ENCODE assay signal across 20 cellular contexts in the genomic region with DNA sequence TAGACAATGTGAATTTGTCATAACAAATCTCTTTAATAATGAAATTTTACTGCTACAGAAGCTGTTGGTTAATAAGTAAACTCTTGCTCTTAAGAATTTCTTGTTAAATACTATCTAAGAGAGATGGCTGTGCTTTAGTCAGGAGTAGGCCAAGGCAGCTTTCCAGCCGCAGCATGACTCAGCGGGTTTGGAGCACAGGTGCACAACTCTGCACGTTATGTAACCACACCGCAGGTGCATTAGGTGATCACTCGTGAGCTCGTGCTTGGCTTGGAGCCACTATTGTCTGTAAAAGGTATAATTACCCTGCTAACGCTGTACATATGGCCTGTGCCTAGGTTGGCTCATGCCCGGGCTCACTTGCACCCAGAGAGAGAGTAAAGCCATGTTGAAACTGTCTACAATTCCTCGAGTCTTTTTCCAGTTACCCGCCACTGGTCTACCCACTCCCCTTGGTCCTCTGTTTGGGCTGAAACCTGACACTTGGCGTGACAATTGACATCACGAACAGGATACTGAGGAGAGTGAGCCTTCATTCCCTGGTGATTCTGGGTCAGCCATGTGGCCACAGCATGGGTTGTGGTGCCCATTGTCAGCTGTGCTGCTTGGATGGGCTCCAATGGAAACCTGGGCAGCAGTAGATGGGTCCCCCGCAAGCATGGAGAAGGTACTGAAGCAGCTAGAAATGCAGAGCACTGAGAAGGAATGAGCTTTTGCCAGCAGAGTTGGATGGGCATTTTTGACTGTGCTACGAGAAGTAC. TPM values are rescaled to one million over a fixed set of nuclear protein-coding genes. Genes with fewer than 3 reads are reported as not detected.
DNase-seq lines count a peak whose midpoint lies in the region; ATAC-seq and TF ChIP-seq lines count a peak whose summit lies in the region.
"Had no signal": no experiment of that assay in that cellular context is flagged by ENCODE, and none has a peak within 500 bp of the region (broad histone marks: within the 10 kb centered on the region; RNA-seq: fewer than 3 reads in every experiment).

No MANE protein-coding gene starts in this region.

- H2BK120ac ChIP-seq in mesenchymal stem cell (ENCODE audit: low read depth, low read length) (no peak overlapping the region), H9 (ENCODE audit: low read depth, low read length, poor library complexity, severe bottlenecking) (no peak overlapping the region)

- no peak overlapping the region for H3K4me2 ChIP-seq in mesenchymal stem cell (ENCODE audit: low read length, poor library complexity, severe bottlenecking)
- no peak overlapping the region for H3K4me2 ChIP-seq in H9 (ENCODE audit: insufficient read depth, insufficient read length, low read length)
- H3K4me2 ChIP-seq: PC-9 had no signal

- H3K27me3 ChIP-seq in colonic mucosa: no peaks in the 10 kb centered on the region
- no peaks in the 10 kb centered on the region for H3K27me3 ChIP-seq in mesenchymal stem cell (ENCODE audit: control insufficient read depth in 1 of 2, insufficient read depth in 1 of 2, low read length in 2 of 2)
- H3K27me3 ChIP-seq in vagina: no peaks in the 10 kb centered on the region
- no peaks in the 10 kb centered on the region for H3K27me3 ChIP-seq in H9 (ENCODE audit: insufficient read depth, low read length)
- H3K27me3 ChIP-seq: ascending aorta, esophagus muscularis mucosa had no signal

- H3K9me3 ChIP-seq in colonic mucosa: no peaks in the 10 kb centered on the region
- H3K9me3 ChIP-seq in mesenchymal stem cell (ENCODE audit: control insufficient read depth, low read length): no peaks in the 10 kb centered on the region
- H3K9me3 ChIP-seq in vagina: no peaks in the 10 kb centered on the region
- no peaks in the 10 kb centered on the region for H3K9me3 ChIP-seq in H9 (ENCODE audit: control insufficient read depth, low read depth, low read length)
- H3K9me3 ChIP-seq: ascending aorta, esophagus muscularis mucosa had no signal

- H3K4me1 Mint-ChIP-seq in H9: no peaks in the 10 kb centered on the region

- H3K4me3 Mint-ChIP-seq in H9: no peak overlapping the region
- H3K4me3 Mint-ChIP-seq: HFFc6 had no signal

- H3K9me3 Mint-ChIP-seq in H9: peaks cover 13 to 14% of the 10 kb centered on the region in 2 experiments
- H3K9me3 Mint-ChIP-seq: HFFc6 had no signal

- no peak overlapping the region for H3K27ac ChIP-seq in colonic mucosa
- H3K27ac ChIP-seq in mesenchymal stem cell (ENCODE audit: low read length, poor library complexity, severe bottlenecking): no peak overlapping the region
- no peak overlapping the region for H3K27ac ChIP-seq in vagina
- no peak overlapping the region for H3K27ac ChIP-seq in H9 (ENCODE audit: insufficient read length, low read depth, low read length)
- H3K27ac ChIP-seq: ascending aorta, esophagus muscularis mucosa, PC-9 had no signal

- H2BK20ac ChIP-seq in H9 (ENCODE audit: low read depth, low read length, poor library complexity, severe bottlenecking): no peak overlapping the region

- H3K14ac ChIP-seq in mesenchymal stem cell (ENCODE audit: low read length in 2 of 2) (no peak overlapping the region), H9 (ENCODE audit: insufficient read depth, low read length) (no peak overlapping the region)

- no peak overlapping the region for H2BK15ac ChIP-seq in mesenchymal stem cell (ENCODE audit: low read depth, poor library complexity, severe bottlenecking)
- H2BK15ac ChIP-seq in H9 (ENCODE audit: low read depth, low read length): no peak overlapping the region

- H4K5ac ChIP-seq in H9 (ENCODE audit: insufficient read length, low read depth, low read length): no peak overlapping the region

- H2AK5ac ChIP-seq in mesenchymal stem cell (ENCODE audit: low read length, severe bottlenecking) (peak overlapping the region; percentile 14), H9 (ENCODE audit: insufficient read length, low read length) (no peak overlapping the region)

- no peak overlapping the region for H3T11ph ChIP-seq in H9 (ENCODE audit: low read length)

- no peaks in the 10 kb centered on the region for H4K20me1 ChIP-seq in H9 (ENCODE audit: control insufficient read depth, insufficient read depth, insufficient read length)

- intact Hi-C loops in colonic mucosa (cut with DNase I): no loop called here
- intact Hi-C loops in left ventricle myocardium superior (cut with micrococcal nuclease): no loop called here
- intact Hi-C loops in vagina (cut with DNase I): no loop called here

- H2BK5ac ChIP-seq in mesenchymal stem cell (ENCODE audit: low read depth, low read length, poor library complexity, severe bottlenecking) (no peak overlapping the region), H9 (ENCODE audit: insufficient read length, low read length) (no peak overlapping the region)

- H3K79me2 ChIP-seq in H9 (ENCODE audit: insufficient read depth, low read length): no peaks in the 10 kb centered on the region

- ATAC-seq in left ventricle myocardium superior: no peak
- no peak for ATAC-seq in GM21723 (IDR thresholded peaks at IDR 0.05; ENCODE audit: unreplicated experiment)

- H3K79me1 ChIP-seq in mesenchymal stem cell (replicated peaks; ENCODE audit: low read length, poor library complexity, severe bottlenecking) (peaks cover 6% of the 10 kb centered on the region), H9 (ENCODE audit: insufficient read depth, low read depth, low read length, poor library complexity, severe bottlenecking) (no peaks in the 10 kb centered on the region)

- TF ChIP-seq CTCF in colonic mucosa (IDR thresholded peaks at IDR 0.05) (no peak), vagina (IDR thresholded peaks at IDR 0.05) (no peak), H9 (conservative IDR thresholded peaks at IDR 0.05) (no peak)

- DNase-seq in DMS53 (lab: John Stamatoyannopoulos, UW) (peak; percentile 99), NCI-H345 (lab: John Stamatoyannopoulos, UW) (peak; percentile 52), colonic mucosa (peak; percentile 42), mesenchymal stem cell (no peak), left ventricle myocardium superior (no peak), vagina (ENCODE audit: extremely low spot score in 2 of 2) (no peak), H9 (no peak)
- DNase-seq: activated effector memory CD4-positive, alpha-beta T cell treated with Interleukin-2 at 50 U/mL for 16 hours; cortex of kidney; head of caudate nucleus; HFFc6; kidney glomerular epithelial cell; NCI-H1048; NCI-H2227 treated with DMSO at 0.1 percent for 48 hours; PC-9; stimulated activated CD4-positive, alpha-beta T cell treated with anti-CD3 and anti-CD28 coated beads, Interleukin-12 subunit alpha, Interleukin-12 subunit beta, amount 100 ng/mL, for 4 hours; stimulated activated naive CD4-positive, alpha-beta T cell treated with Interleukin-2 at 50 U/mL for 16 hours had no signal

- H4K8ac ChIP-seq in mesenchymal stem cell (ENCODE audit: low read length) (no peak overlapping the region), H9 (replicated peaks; ENCODE audit: insufficient read length, low read depth, low read length) (no peak overlapping the region)

- H3K36me3 Mint-ChIP-seq in H9 (ENCODE audit: insufficient read depth in 1 of 3, low read depth in 3 of 3): peaks cover 21 to 31% (median 28%) of the 10 kb centered on the region in 3 experiments; a peak in 6 of 7 replicates

- H3K4me3 ChIP-seq in colonic mucosa (no peak overlapping the region), mesenchymal stem cell (ENCODE audit: insufficient read depth in 1 of 2, low read depth in 1 of 2, low read length in 2 of 2) (no peak overlapping the region), vagina (no peak overlapping the region)
- H3K4me3 ChIP-seq: ascending aorta, esophagus muscularis mucosa, PC-9 had no signal

- WGBS in mesenchymal stem cell: 92% methylated on average over 14 of the region's 14 CpGs
- WGBS in H9 (ENCODE audit: extremely low coverage, insufficient read length, low lambda C conversion rate): no CpG with 5 or more reads among the region's 14 CpGs

- H2BK12ac ChIP-seq in mesenchymal stem cell (ENCODE audit: low read length in 2 of 2) (no peak overlapping the region), H9 (ENCODE audit: insufficient read length, low read depth, low read length) (no peak overlapping the region)

- no peak overlapping the region for H3K56ac ChIP-seq in H9 (ENCODE audit: insufficient read length, low read depth, low read length)

- H3K27me3 Mint-ChIP-seq in H9 (ENCODE audit: low read depth): no peaks in the 10 kb centered on the region

- H4K91ac ChIP-seq in mesenchymal stem cell (ENCODE audit: low read length): no peak overlapping the region
- no peak overlapping the region for H4K91ac ChIP-seq in H9 (ENCODE audit: insufficient read length, low read depth, low read length)

- H3K23ac ChIP-seq in mesenchymal stem cell (ENCODE audit: low read length in 2 of 2) (no peak overlapping the region), H9 (ENCODE audit: insufficient read length, low read depth, low read length) (no peak overlapping the region)

- H3K4ac ChIP-seq in mesenchymal stem cell (ENCODE audit: low read depth in 1 of 2, low read length in 2 of 2): no peak overlapping the region
- H3K4ac ChIP-seq in H9 (ENCODE audit: low read depth, low read length): no peak overlapping the region

- H3K27ac Mint-ChIP-seq in H9: no peak overlapping the region; a peak in 1 of 7 replicates
- H3K27ac Mint-ChIP-seq: HFFc6 had no signal

- no peak overlapping the region for H3K9ac ChIP-seq in colonic mucosa (ENCODE audit: low read depth in 2 of 2, low read length in 2 of 2)
- no peak overlapping the region for H3K9ac ChIP-seq in mesenchymal stem cell (ENCODE audit: low read length)
- H3K9ac ChIP-seq in H9 (ENCODE audit: extremely low read depth, insufficient read length, low read length): no peak overlapping the region

- no peak for TF ChIP-seq POLR2A in vagina (IDR thresholded peaks at IDR 0.05)

- no peaks in the 10 kb centered on the region for H3K4me1 ChIP-seq in colonic mucosa
- H3K4me1 ChIP-seq in mesenchymal stem cell (ENCODE audit: control insufficient read depth, insufficient read depth, low read depth, low read length): peaks cover 8% of the 10 kb centered on the region
- no peaks in the 10 kb centered on the region for H3K4me1 ChIP-seq in vagina
- H3K4me1 ChIP-seq in H9 (ENCODE audit: insufficient read depth, low read length): no peaks in the 10 kb centered on the region
- H3K4me1 ChIP-seq: ascending aorta, esophagus muscularis mucosa had no signal

- H3K36me3 ChIP-seq in colonic mucosa (no peaks in the 10 kb centered on the region), mesenchymal stem cell (ENCODE audit: control insufficient read depth in 1 of 2, insufficient read depth in 2 of 2, low read depth in 1 of 2, low read length in 2 of 2) (peaks cover 0 to 12% of the 10 kb centered on the region in 2 experiments), vagina (peaks cover 0 to 7% of the 10 kb centered on the region in 2 donors)
- H3K36me3 ChIP-seq: ascending aorta had no signal

- no peak overlapping the region for H3K18ac ChIP-seq in mesenchymal stem cell (ENCODE audit: low read depth in 1 of 2, low read length in 2 of 2)
- no peak overlapping the region for H3K18ac ChIP-seq in H9 (ENCODE audit: insufficient read length, low read depth, low read length)

- H2AFZ ChIP-seq in mesenchymal stem cell (ENCODE audit: low read depth, low read length) (no peak overlapping the region), H9 (ENCODE audit: low read length) (no peak overlapping the region)
- H2AFZ ChIP-seq: PC-9 had no signal

- H3K23me2 ChIP-seq in H9 (ENCODE audit: insufficient read length, low read depth, low read length, poor library complexity, severe bottlenecking): no peaks in the 10 kb centered on the region

RNA-seq across cellular contexts. Expression of a gene that starts 18.4 kb away (rescaled TPM):
- total RNA-seq in colonic mucosa (10 to 100 TPM; 19.1 to 24.8 TPM), left ventricle myocardium superior (11.4 TPM), vagina (33.6 TPM), H9 (2021) (38.8 and 42.5 TPM in 2 replicates)
- 12.7 TPM for polyA plus RNA-seq in mesenchymal stem cell (2013, experiment 1 of 2)
- polyA plus RNA-seq in mesenchymal stem cell (2013, experiment 2 of 2): 12.7 TPM

RNA-seq across cellular contexts. Expression of a gene that starts 46.1 kb away (rescaled TPM):
- total RNA-seq in colonic mucosa (1 to 10 TPM; 7.4 to 7.9 TPM), left ventricle myocardium superior (9.8 TPM), vagina (14.2 TPM), H9 (2021) (6.4 and 6.8 TPM in 2 replicates)
- 5.6 TPM for polyA plus RNA-seq in mesenchymal stem cell (2013, experiment 1 of 2)
- 5.5 TPM for polyA plus RNA-seq in mesenchymal stem cell (2013, experiment 2 of 2)

Comparison
In these comparisons a context has a peak if more than half of its experiments do, and no peak if none do; other contexts are left out.
1. DNase-seq: peak in DMS53 (single experiment), NCI-H345 (single experiment) and colonic mucosa (single experiment); none in mesenchymal stem cell (single experiment), left ventricle myocardium superior (single experiment), vagina (0 of 2) and H9 (single experiment).